ENCODE assay signal across 5 cellular contexts in genomic region chr7:99793443-99793842, GRCh38.
TF ChIP-seq lines count a peak whose summit lies in the region.

No MANE protein-coding gene starts in this region.

TF ChIP-seq in A549, 52 proteins besides CTCF, POLR2A, EP300 and RAD21 (continues in another document):
- no peak for TF ChIP-seq NPAS2 (CRISPR knock-in tag; IDR thresholded peaks at IDR 0.05; ENCODE audit: borderline replicate concordance)
- no peak for TF ChIP-seq HOXB5 (CRISPR knock-in tag; IDR thresholded peaks at IDR 0.05)
- no peak for TF ChIP-seq RARB (CRISPR knock-in tag; IDR thresholded peaks at IDR 0.05)
- no peak for TF ChIP-seq FOXS1 (CRISPR knock-in tag; IDR thresholded peaks at IDR 0.05)
- TF ChIP-seq REST (IDR thresholded peaks at IDR 0.05), result no peak
- no peak for TF ChIP-seq RCOR1 (IDR thresholded peaks at IDR 0.05; ENCODE audit: low read depth, low read length)
- no peak for TF ChIP-seq BHLHE40 (IDR thresholded peaks at IDR 0.05; ENCODE audit: low read depth, low read length)
- TF ChIP-seq HEYL (CRISPR knock-in tag; IDR thresholded peaks at IDR 0.05), result no peak
- TF ChIP-seq HES2 (IDR thresholded peaks at IDR 0.05), result no peak
- no peak for TF ChIP-seq GATA3 (IDR thresholded peaks at IDR 0.05; ENCODE audit: borderline replicate concordance)
- no peak for TF ChIP-seq EHF (CRISPR knock-in tag; IDR thresholded peaks at IDR 0.05)

TF ChIP-seq in IMR-90, 13 proteins besides CTCF, POLR2A, EP300 and RAD21:
- TF ChIP-seq MAFK (IDR thresholded peaks at IDR 0.05; ENCODE audit: low read depth, low read length), result no peak
- TF ChIP-seq CEBPB (IDR thresholded peaks at IDR 0.05; ENCODE audit: low read depth, low read length), result peak; percentile 54; the same call in 1 of the 2 replicates

TF ChIP-seq in WTC11, 78 proteins besides CTCF, POLR2A, EP300 and RAD21:
- TF ChIP-seq GABPB1 (CRISPR knock-in tag; IDR thresholded peaks at IDR 0.05) (peak; percentile 51; the same call in 1 of the 2 replicates), NR2C2 (CRISPR knock-in tag; IDR thresholded peaks at IDR 0.05) (no peak), ATF6 (CRISPR knock-in tag; IDR thresholded peaks at IDR 0.05) (no peak)
TF ChIP-seq in WTC11: peak in this region for 1.

TF ChIP-seq in HepG2, 621 proteins besides CTCF, POLR2A, EP300 and RAD21 (continues in another document):
- no peak for TF ChIP-seq XRCC5 (optimal IDR thresholded peaks at IDR 0.05; ENCODE audit: low read length)
- no peak for TF ChIP-seq ZSCAN22 (CRISPR knock-in tag; IDR thresholded peaks at IDR 0.05)
- no peak for TF ChIP-seq ZNF749 (CRISPR knock-in tag; IDR thresholded peaks at IDR 0.05; ENCODE audit: borderline replicate concordance)
- TF ChIP-seq MED8 (CRISPR knock-in tag; IDR thresholded peaks at IDR 0.05; ENCODE audit: insufficient replicate concordance), result no peak
- TF ChIP-seq PAWR (CRISPR knock-in tag; IDR thresholded peaks at IDR 0.05; ENCODE audit: borderline replicate concordance), result no peak
- TF ChIP-seq PHB2 (IDR thresholded peaks at IDR 0.05; ENCODE audit: partially characterized antibody), result no peak
- TF ChIP-seq ZNF713 (CRISPR knock-in tag; IDR thresholded peaks at IDR 0.05), result no peak
- peak; percentile 74 for TF ChIP-seq CEBPG (CRISPR knock-in tag; IDR thresholded peaks at IDR 0.05)
- TF ChIP-seq TRAFD1 (CRISPR knock-in tag; IDR thresholded peaks at IDR 0.05; ENCODE audit: borderline replicate concordance), result no peak
- no peak for TF ChIP-seq ZNF720 (CRISPR knock-in tag; IDR thresholded peaks at IDR 0.05)
- TF ChIP-seq ATF7 (IDR thresholded peaks at IDR 0.05), result peak; percentile 57
- TF ChIP-seq ATF7 (CRISPR knock-in tag; IDR thresholded peaks at IDR 0.05), result no peak
- TF ChIP-seq ZNF33A (CRISPR knock-in tag; IDR thresholded peaks at IDR 0.05; ENCODE audit: borderline replicate concordance), result no peak
- TF ChIP-seq SKI (IDR thresholded peaks at IDR 0.05; ENCODE audit: partially characterized antibody), result no peak
- no peak for TF ChIP-seq GABPA (IDR thresholded peaks at IDR 0.05; ENCODE audit: low read depth, low read length)
- no peak for TF ChIP-seq GABPA (CRISPR knock-in tag; IDR thresholded peaks at IDR 0.05; ENCODE audit: low read depth)
- TF ChIP-seq JUND (CRISPR knock-in tag; IDR thresholded peaks at IDR 0.05), result no peak
- no peak for TF ChIP-seq IRX3 (CRISPR knock-in tag; IDR thresholded peaks at IDR 0.05; ENCODE audit: borderline replicate concordance, low read depth)
- peak in 1 of 2 experiments; percentile 66; a peak in 2 of 4 replicates for TF ChIP-seq ATF4 (CRISPR knock-in tag; IDR thresholded peaks at IDR 0.05)
- no peak for TF ChIP-seq AHDC1 (CRISPR knock-in tag; IDR thresholded peaks at IDR 0.05; ENCODE audit: borderline replicate concordance)
- no peak for TF ChIP-seq ZNF501 (CRISPR knock-in tag; IDR thresholded peaks at IDR 0.05)
- TF ChIP-seq GFI1 (CRISPR knock-in tag; IDR thresholded peaks at IDR 0.05; ENCODE audit: borderline replicate concordance), result no peak

TF ChIP-seq in SK-N-SH treated with all-trans-retinoic acid at 6 μM for 48 hours, 23 proteins besides CTCF, POLR2A, EP300 and RAD21:
- no peak for TF ChIP-seq ISL1 (CRISPR knock-in tag; IDR thresholded peaks at IDR 0.05)
- TF ChIP-seq PPARA (CRISPR knock-in tag; IDR thresholded peaks at IDR 0.05; ENCODE audit: borderline replicate concordance), result no peak
- TF ChIP-seq CSDC2 (CRISPR knock-in tag; IDR thresholded peaks at IDR 0.05), result no peak
- TF ChIP-seq ZFP3 (CRISPR knock-in tag; IDR thresholded peaks at IDR 0.05), result no peak
- no peak for TF ChIP-seq ZNF8 (CRISPR knock-in tag; IDR thresholded peaks at IDR 0.05)
- no peak for TF ChIP-seq PATZ1 (CRISPR knock-in tag; IDR thresholded peaks at IDR 0.05; ENCODE audit: borderline replicate concordance)
- no peak for TF ChIP-seq ESRRG (CRISPR knock-in tag; IDR thresholded peaks at IDR 0.05)
- TF ChIP-seq ZFP30 (CRISPR knock-in tag; IDR thresholded peaks at IDR 0.05), result no peak
- no peak for TF ChIP-seq GLIS3 (CRISPR knock-in tag; IDR thresholded peaks at IDR 0.05)
- no peak for TF ChIP-seq ZNF70 (CRISPR knock-in tag; IDR thresholded peaks at IDR 0.05)
- TF ChIP-seq OSR1 (CRISPR knock-in tag; IDR thresholded peaks at IDR 0.05), result no peak
TF ChIP-seq in SK-N-SH treated with all-trans-retinoic acid at 6 μM for 48 hours: peak in this region for 0.
